1 cellular context compared by ENCODE assay signal in the genomic region with DNA sequence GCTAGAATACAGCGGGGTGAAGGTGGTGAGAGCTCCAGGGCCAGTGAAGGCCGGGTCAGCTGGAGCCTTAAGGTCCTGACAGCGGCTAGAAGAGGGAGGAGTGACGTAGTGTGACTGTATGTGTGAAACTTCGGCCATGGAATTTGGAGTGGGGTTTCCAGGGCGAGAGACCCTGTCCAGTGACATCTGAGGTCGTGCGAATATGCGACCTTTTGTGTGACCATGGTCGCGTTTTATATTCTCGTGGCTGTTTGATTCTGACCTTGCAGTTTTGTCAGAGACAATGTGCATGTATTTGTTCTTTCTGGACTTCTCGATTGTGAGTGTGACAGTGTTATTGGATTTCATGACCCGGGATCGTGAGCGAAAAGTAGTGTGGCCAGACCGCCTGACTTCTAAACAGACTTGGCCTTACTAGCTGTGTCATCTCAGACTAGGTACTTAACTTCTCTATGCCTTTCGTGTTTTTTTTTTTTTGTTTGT.
TF ChIP-seq lines count a peak whose summit lies in the region.

No MANE protein-coding gene starts in this region.

TF ChIP-seq in endothelial cell of umbilical vein, 7 proteins besides CTCF, POLR2A, EP300 and RAD21:
- TF ChIP-seq GATA2 (IDR thresholded peaks at IDR 0.05; ENCODE audit: insufficient read depth, insufficient read length, low read depth, low read length) (no peak), FOS (IDR thresholded peaks at IDR 0.05; ENCODE audit: borderline replicate concordance, insufficient read depth, low read length) (no peak), POLR2AphosphoS5 (IDR thresholded peaks at IDR 0.05; ENCODE audit: insufficient read depth, low read depth, low read length) (no peak), JUN (IDR thresholded peaks at IDR 0.05; ENCODE audit: borderline replicate concordance, insufficient read depth, insufficient read length, low read depth) (no peak), MYC (IDR thresholded peaks at IDR 0.05; ENCODE audit: low read depth, low read length) (no peak), EZH2 (IDR thresholded peaks at IDR 0.05; ENCODE audit: borderline replicate concordance, low read depth, low read length, severe bottlenecking) (no peak)
- TF ChIP-seq, protein P1, sequence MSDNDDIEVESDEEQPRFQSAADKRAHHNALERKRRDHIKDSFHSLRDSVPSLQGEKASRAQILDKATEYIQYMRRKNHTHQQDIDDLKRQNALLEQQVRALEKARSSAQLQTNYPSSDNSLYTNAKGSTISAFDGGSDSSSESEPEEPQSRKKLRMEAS (IDR thresholded peaks at IDR 0.05; ENCODE audit: insufficient read depth, insufficient read length): no peak
